19 cellular contexts compared by ENCODE assay signal in the genomic region with DNA sequence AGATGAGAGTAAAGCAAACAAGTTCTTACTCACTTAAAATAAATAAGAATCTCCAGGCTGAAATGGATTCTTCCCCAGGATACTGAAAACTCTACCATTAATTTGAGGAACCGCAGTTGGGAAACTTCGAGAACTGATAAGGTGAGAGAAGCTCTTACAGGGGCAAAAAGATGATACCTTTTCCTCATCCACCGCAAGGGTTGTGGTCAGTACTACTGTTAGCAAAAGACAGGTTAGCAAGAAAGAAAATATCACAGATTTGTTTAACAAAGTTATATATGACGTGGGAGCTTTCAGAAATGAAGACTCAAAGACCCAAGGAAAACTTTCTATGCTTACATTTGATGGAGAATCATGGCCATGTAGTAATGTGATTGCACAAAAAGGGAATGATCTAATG. TPM values are rescaled to one million over a fixed set of nuclear protein-coding genes. Genes with fewer than 3 reads are reported as not detected.
DNase-seq lines count a peak whose midpoint lies in the region; ATAC-seq and TF ChIP-seq lines count a peak whose summit lies in the region.
"Had no signal": no experiment of that assay in that cellular context is flagged by ENCODE, and none has a peak within 500 bp of the region (broad histone marks: within the 10 kb centered on the region; RNA-seq: fewer than 3 reads in every experiment).

No MANE protein-coding gene starts in this region.

- intact Hi-C loops in PC-3 (cut with micrococcal nuclease) = no loop called here
- intact Hi-C loops in OCI-LY7 (cut with micrococcal nuclease; ENCODE audit: unreplicated experiment) = no loop called here

- CTCF ChIA-PET in PC-3 (lab: Charles Lee) = no interaction called here
- CTCF ChIA-PET in OCI-LY7 (lab: Charles Lee; ENCODE audit: unreplicated experiment) = no interaction called here

- H3K4me2 ChIP-seq in PC-3 (ENCODE audit: low read length) (0 out of 2 replicates have a peak overlapping the region, but pooled peaks have one; percentile 3), OCI-LY7 (ENCODE audit: low read length) (no peak overlapping the region)

- H3K27me3 Mint-ChIP-seq in endothelial cell (ENCODE audit: unreplicated experiment) = peaks cover 3% of the 10 kb centered on the region
- H3K27me3 Mint-ChIP-seq in stimulated activated memory B cell treated with anti-CD40 and anti-IgM and Interleukin-4, amounts not matched to agents 10 μg/mL and 1 μg/mL and 100 μg/mL, for 72 hours = no peaks in the 10 kb centered on the region

- H3K27ac ChIP-seq in PC-3 (ENCODE audit: low read length) = no peak overlapping the region
- H3K27ac ChIP-seq in OCI-LY7 (ENCODE audit: low read depth, low read length, poor library complexity, severe bottlenecking) = no peak overlapping the region
- H3K27ac ChIP-seq in Peyer's patch = no peak overlapping the region

- no peaks in the 10 kb centered on the region for H3K9me3 ChIP-seq in PC-3 (ENCODE audit: low read length)
- H3K9me3 ChIP-seq in OCI-LY7 (ENCODE audit: low read length) = peaks cover 8% of the 10 kb centered on the region; the same call in 1 of the 2 replicates
- H3K9me3 ChIP-seq in Peyer's patch = no peaks in the 10 kb centered on the region
- H3K9me3 ChIP-seq: HAP-1 had no signal

- H3K9ac ChIP-seq in PC-3 (ENCODE audit: low read length) = no peak overlapping the region

- H3F3A ChIP-seq in PC-3 (ENCODE audit: low read length, unreplicated experiment) = no peaks in the 10 kb centered on the region

- POLR2A ChIA-PET in PC-3 (lab: Charles Lee; ENCODE audit: unreplicated experiment) = no interaction called here
- POLR2A ChIA-PET in OCI-LY7 (lab: Charles Lee) = no interaction called here

- no peaks in the 10 kb centered on the region for H3K9me2 ChIP-seq in PC-3 (replicated peaks; ENCODE audit: low read length)
- H3K9me2 ChIP-seq in OCI-LY7 (ENCODE audit: insufficient read depth, low read length) = no peaks in the 10 kb centered on the region

- H3K36me3 ChIP-seq in PC-3 (ENCODE audit: low read depth, low read length) (peaks cover 10% of the 10 kb centered on the region), OCI-LY7 (ENCODE audit: insufficient read depth, low read length) (peaks cover 23% of the 10 kb centered on the region), Peyer's patch (no peaks in the 10 kb centered on the region)
- H3K36me3 ChIP-seq: HAP-1 had no signal

- H3K4me3 ChIP-seq in GM12865 (ENCODE audit: low read depth, low read length) (no peak overlapping the region), PC-3 (ENCODE audit: low read length) (no peak overlapping the region), OCI-LY7 (ENCODE audit: low read depth, low read length, poor library complexity, severe bottlenecking) (no peak overlapping the region), Peyer's patch (no peak overlapping the region)
- H3K4me3 ChIP-seq: HAP-1 had no signal

- TF ChIP-seq CTCF in GM12865 (IDR thresholded peaks at IDR 0.05; ENCODE audit: insufficient read depth, low read depth, low read length, missing control alignments) (no peak), PC-3 (conservative IDR thresholded peaks at IDR 0.05; ENCODE audit: low read depth, low read length) (no peak), endothelial cell (IDR thresholded peaks at IDR 0.05; ENCODE audit: unreplicated experiment) (no peak), OCI-LY7 (conservative IDR thresholded peaks at IDR 0.05; ENCODE audit: low read length) (no peak), Peyer's patch (IDR thresholded peaks at IDR 0.05) (no peak)

- peaks cover 13% of the 10 kb centered on the region for H3K4me1 Mint-ChIP-seq in endothelial cell (ENCODE audit: unreplicated experiment)
- H3K4me1 Mint-ChIP-seq in stimulated activated memory B cell treated with anti-CD40 and anti-IgM and Interleukin-4, amounts not matched to agents 10 μg/mL and 1 μg/mL and 100 μg/mL, for 72 hours = peaks cover 80% of the 10 kb centered on the region

- ATAC-seq in PC-3 = peak; percentile 55
- no peak for ATAC-seq in stimulated activated memory B cell treated with anti-CD40 and anti-IgM and Interleukin-4, amounts not matched to agents 10 μg/mL and 1 μg/mL and 100 μg/mL, for 72 hours
- ATAC-seq in HG02571 (IDR thresholded peaks at IDR 0.05; ENCODE audit: unreplicated experiment) = no peak

- peak overlapping the region; percentile 38 for H3K27ac Mint-ChIP-seq in endothelial cell (ENCODE audit: unreplicated experiment)
- H3K27ac Mint-ChIP-seq in stimulated activated memory B cell treated with anti-CD40 and anti-IgM and Interleukin-4, amounts not matched to agents 10 μg/mL and 1 μg/mL and 100 μg/mL, for 72 hours = peak overlapping the region; percentile 72

- H2AFZ ChIP-seq in PC-3 (ENCODE audit: low read length) = no peak overlapping the region
- no peak overlapping the region for H2AFZ ChIP-seq in OCI-LY7 (ENCODE audit: low read length)

- H3K9me3 Mint-ChIP-seq in endothelial cell (ENCODE audit: unreplicated experiment) = no peaks in the 10 kb centered on the region
- peaks cover 6% of the 10 kb centered on the region for H3K9me3 Mint-ChIP-seq in stimulated activated memory B cell treated with anti-CD40 and anti-IgM and Interleukin-4, amounts not matched to agents 10 μg/mL and 1 μg/mL and 100 μg/mL, for 72 hours
- H3K9me3 Mint-ChIP-seq: CD14-positive monocyte had no signal

- H3K27me3 ChIP-seq in PC-3 (ENCODE audit: low read length) (no peaks in the 10 kb centered on the region), Peyer's patch (no peaks in the 10 kb centered on the region)

- peaks cover 97% of the 10 kb centered on the region for H3K79me2 ChIP-seq in PC-3 (ENCODE audit: low read length)
- peaks cover 46% of the 10 kb centered on the region for H3K79me2 ChIP-seq in OCI-LY7 (ENCODE audit: insufficient read depth, low read depth, low read length)

- no peak overlapping the region for H3K4me3 Mint-ChIP-seq in endothelial cell (ENCODE audit: unreplicated experiment)
- H3K4me3 Mint-ChIP-seq in stimulated activated memory B cell treated with anti-CD40 and anti-IgM and Interleukin-4, amounts not matched to agents 10 μg/mL and 1 μg/mL and 100 μg/mL, for 72 hours = no peak overlapping the region
- H3K4me3 Mint-ChIP-seq: CD14-positive monocyte had no signal

- BruUV-seq in PC-3 (replicated peaks; lab: Mats Ljungman, UMichigan) (no TSS peak), OCI-LY7 (replicated peaks; lab: Mats Ljungman, UMichigan) (no TSS peak)

- no peak for TF ChIP-seq POLR2A in Peyer's patch (IDR thresholded peaks at IDR 0.05)

- DNase-seq in GM12865 (ENCODE audit: low read depth) (peak; percentile 45), PC-3 (no peak), endothelial cell (ENCODE audit: low spot score) (no peak), OCI-LY7 (ENCODE audit: low spot score) (no peak), Peyer's patch (no peak)
- DNase-seq: DMS53, GDM1, MV-4-11, NCI-H1105 treated with DMSO at 0.1 percent for 48 hours, NCI-H2081, NCI-H2171, NCI-H345, NCI-H524, NCI-H82, Right ventricle myocardium superior had no signal

- H3K4me1 ChIP-seq in PC-3 (ENCODE audit: insufficient read depth, low read length) (peaks cover 25% of the 10 kb centered on the region), OCI-LY7 (ENCODE audit: insufficient read depth, low read length, poor library complexity, severe bottlenecking) (no peaks in the 10 kb centered on the region), Peyer's patch (no peaks in the 10 kb centered on the region)

- peaks cover 16% of the 10 kb centered on the region; the same call in 1 of the 2 replicates for H4K20me1 ChIP-seq in PC-3 (ENCODE audit: low read length)
- no peaks in the 10 kb centered on the region; the same call in 1 of the 2 replicates for H4K20me1 ChIP-seq in OCI-LY7 (ENCODE audit: insufficient read depth, low read length)

- peaks cover 5% of the 10 kb centered on the region for H3K36me3 Mint-ChIP-seq in endothelial cell (ENCODE audit: low read depth, unreplicated experiment)
- peaks cover 65% of the 10 kb centered on the region for H3K36me3 Mint-ChIP-seq in stimulated activated memory B cell treated with anti-CD40 and anti-IgM and Interleukin-4, amounts not matched to agents 10 μg/mL and 1 μg/mL and 100 μg/mL, for 72 hours

RNA-seq across cellular contexts. Expression of a gene that starts 28.5 kb away (rescaled TPM):
- total RNA-seq in PC-3 (2014; rRNA removed) (42.4 and 42.7 TPM in 2 replicates), endothelial cell (ENCODE audit: unreplicated experiment) (79.1 TPM), OCI-LY7 (2022) (63.7 and 64.6 TPM in 2 replicates), Peyer's patch (100 to 1,000 TPM in 1 of 4 donors, 10 to 100 TPM in 3; 63.0 to 107 (median 81.7) TPM)
- total RNA-seq in OCI-LY7 (2014; rRNA removed; shearing (Covaris generic)) = 15.6 and 21.8 TPM in 2 replicates
